16 cellular contexts compared by ENCODE assay signal in genomic region chr14:83779266-83779665, GRCh38.
DNase-seq lines count a peak whose midpoint lies in the region; ATAC-seq, FAIRE-seq and TF ChIP-seq lines count a peak whose summit lies in the region.
"Had no signal": no experiment of that assay in that cellular context is flagged by ENCODE, and none has a peak within 500 bp of the region (broad histone marks: within the 10 kb centered on the region; RNA-seq: fewer than 3 reads in every experiment).

No MANE protein-coding gene starts in this region.

- H3K9me2 ChIP-seq in hepatocyte (replicated peaks; ENCODE audit: insufficient read depth) (no peaks in the 10 kb centered on the region), Karpas-422 (replicated peaks; ENCODE audit: insufficient read depth, low read length) (no peaks in the 10 kb centered on the region)

- no peak overlapping the region for H2AFZ ChIP-seq in astrocyte (ENCODE audit: low read depth, low read length)
- H2AFZ ChIP-seq in hepatocyte = no peak overlapping the region
- H2AFZ ChIP-seq in Karpas-422 (ENCODE audit: low read length) = no peak overlapping the region

- H4K20me1 ChIP-seq in astrocyte (ENCODE audit: insufficient read depth, low read length) = no peaks in the 10 kb centered on the region
- H4K20me1 ChIP-seq in hepatocyte (ENCODE audit: insufficient read depth, poor library complexity, severe bottlenecking) = no peaks in the 10 kb centered on the region
- H4K20me1 ChIP-seq in Karpas-422 (ENCODE audit: insufficient read depth, low read depth, low read length) = no peaks in the 10 kb centered on the region

- no peak for TF ChIP-seq CTCF in astrocyte (IDR thresholded peaks at IDR 0.05; ENCODE audit: insufficient read depth, low read depth, low read length)
- no peak for TF ChIP-seq CTCF in hepatocyte (IDR thresholded peaks at IDR 0.05; ENCODE audit: poor library complexity)

- H3K27ac Mint-ChIP-seq in astrocyte (ENCODE audit: unreplicated experiment) = peak overlapping the region; percentile 30
- H3K27ac Mint-ChIP-seq: activated T-cell treated with anti-CD3 and anti-CD28 coated beads, Interleukin-2, amount 50 U/mL, for 24 hours; dendritic cell treated with granulocyte-macrophage colony-stimulating factor and Interleukin-4, amounts not matched to agents 40 ng/mL and 50 ng/mL, for 4 days; mesothelial cell of epicardium had no signal

- H3K4me1 ChIP-seq in astrocyte (ENCODE audit: insufficient read depth, low read length) (no peaks in the 10 kb centered on the region), hepatocyte (ENCODE audit: insufficient read depth) (no peaks in the 10 kb centered on the region), Karpas-422 (ENCODE audit: low read length) (no peaks in the 10 kb centered on the region)

- H3K27me3 ChIP-seq in astrocyte (ENCODE audit: insufficient read depth, low read length) (no peaks in the 10 kb centered on the region), hepatocyte (no peaks in the 10 kb centered on the region), Karpas-422 (ENCODE audit: low read length) (no peaks in the 10 kb centered on the region)
- H3K27me3 ChIP-seq: neutrophil had no signal

- H3K9ac ChIP-seq in astrocyte (ENCODE audit: low read length) (no peak overlapping the region), Karpas-422 (ENCODE audit: low read length) (no peak overlapping the region)

- H3K4me2 ChIP-seq in astrocyte (ENCODE audit: low read length) = peak overlapping the region; percentile 6
- H3K4me2 ChIP-seq in hepatocyte = no peak overlapping the region
- H3K4me2 ChIP-seq in Karpas-422 (ENCODE audit: low read depth, low read length, poor library complexity, severe bottlenecking) = no peak overlapping the region

- no peaks in the 10 kb centered on the region for H3K9me3 ChIP-seq in astrocyte (ENCODE audit: insufficient read depth, low read depth, low read length)
- no peaks in the 10 kb centered on the region for H3K9me3 ChIP-seq in hepatocyte (ENCODE audit: low read depth)
- no peaks in the 10 kb centered on the region for H3K9me3 ChIP-seq in Karpas-422 (ENCODE audit: low read length)
- H3K9me3 ChIP-seq: neutrophil had no signal

- peaks cover 3% of the 10 kb centered on the region for H3K9me3 Mint-ChIP-seq in astrocyte (ENCODE audit: unreplicated experiment)
- H3K9me3 Mint-ChIP-seq: dendritic cell treated with granulocyte-macrophage colony-stimulating factor and Interleukin-4, amounts not matched to agents 40 ng/mL and 50 ng/mL, for 4 days had no signal

- no peak overlapping the region for H3K4me3 Mint-ChIP-seq in astrocyte (ENCODE audit: unreplicated experiment)
- H3K4me3 Mint-ChIP-seq: activated T-cell treated with anti-CD3 and anti-CD28 coated beads, Interleukin-2, amount 50 U/mL, for 24 hours; dendritic cell treated with granulocyte-macrophage colony-stimulating factor and Interleukin-4, amounts not matched to agents 40 ng/mL and 50 ng/mL, for 4 days; mesothelial cell of epicardium had no signal

- H3K4me1 Mint-ChIP-seq in astrocyte (ENCODE audit: low read depth, unreplicated experiment) = peaks cover 7% of the 10 kb centered on the region

- H3K27me3 Mint-ChIP-seq in astrocyte (ENCODE audit: low read depth, unreplicated experiment) = no peaks in the 10 kb centered on the region
- H3K27me3 Mint-ChIP-seq: activated T-cell treated with anti-CD3 and anti-CD28 coated beads, Interleukin-2, amount 50 U/mL, for 24 hours; dendritic cell treated with granulocyte-macrophage colony-stimulating factor and Interleukin-4, amounts not matched to agents 40 ng/mL and 50 ng/mL, for 4 days had no signal

- ATAC-seq in HG02642 (IDR thresholded peaks at IDR 0.05; ENCODE audit: poor library complexity, unreplicated experiment) = no peak

- no peaks in the 10 kb centered on the region for H3K36me3 Mint-ChIP-seq in astrocyte (ENCODE audit: low read depth, unreplicated experiment)
- H3K36me3 Mint-ChIP-seq: mesothelial cell of epicardium had no signal

- H3K79me2 ChIP-seq in astrocyte (ENCODE audit: insufficient read depth, low read length) (no peaks in the 10 kb centered on the region), hepatocyte (no peaks in the 10 kb centered on the region), Karpas-422 (ENCODE audit: low read length) (no peaks in the 10 kb centered on the region)

- H3K4me3 ChIP-seq in astrocyte (ENCODE audit: insufficient read depth, low read depth, low read length) (no peak overlapping the region), hepatocyte (no peak overlapping the region), Karpas-422 (ENCODE audit: low read length) (no peak overlapping the region)

- DNase-seq in AG08396 (ENCODE audit: low spot score) (peak; percentile 2), HT1080 (ENCODE audit: low read depth) (peak; percentile 89), astrocyte (ENCODE audit: low read depth) (peak; percentile 16), hepatocyte (ENCODE audit: low spot score) (peak; percentile 12), anterior cingulate cortex (lab: John Stamatoyannopoulos, UW) (no peak), Karpas-422 (no peak)
- no peak for DNase-seq in activated naive CD4-positive, alpha-beta T cell treated with anti-CD3 and anti-CD28 coated beads, Interleukin-2, amount 50 U/mL, for 16 hours
- DNase-seq: activated CD4-positive, alpha-beta T cell treated with anti-CD3 and anti-CD28 coated beads, Interleukin-2, amount 50 U/mL, for 1 hour; activated T-cell treated with anti-CD3 and anti-CD28 coated beads, Interleukin-2, amount 50 U/mL, for 24 hours; Calu3; NCI-H2081; T-helper 2 cell had no signal

- no peak for FAIRE-seq in astrocyte (lab: Jason Lieb, UNC)

- no peak overlapping the region for H3K27ac ChIP-seq in astrocyte (ENCODE audit: low read depth, low read length)
- no peak overlapping the region for H3K27ac ChIP-seq in hepatocyte
- H3K27ac ChIP-seq in Karpas-422 (ENCODE audit: low read length) = no peak overlapping the region
- H3K27ac ChIP-seq: neutrophil had no signal

- WGBS in hepatocyte (ENCODE audit: low lambda C conversion rate, missing lambda C conversion rate) = 38% methylated on average over 2 of the region's 2 CpGs

- no peaks in the 10 kb centered on the region for H3K36me3 ChIP-seq in astrocyte (ENCODE audit: insufficient read depth, low read length)
- H3K36me3 ChIP-seq in hepatocyte (replicated peaks; ENCODE audit: insufficient read depth, low read depth) = no peaks in the 10 kb centered on the region
- no peaks in the 10 kb centered on the region for H3K36me3 ChIP-seq in Karpas-422 (ENCODE audit: insufficient read depth, low read length)
- H3K36me3 ChIP-seq: neutrophil had no signal

Comparison
In these comparisons a context has a peak if more than half of its experiments do, and no peak if none do; other contexts are left out.
1. DNase-seq: peak in AG08396 (single experiment), HT1080 (single experiment), astrocyte (single experiment) and hepatocyte (single experiment); none in anterior cingulate cortex (0 of 58), activated naive CD4-positive, alpha-beta T cell treated with anti-CD3 and anti-CD28 coated beads, Interleukin-2, amount 50 U/mL, for 16 hours (single experiment) and Karpas-422 (single experiment).